In genomic region chr1:65066379-65066765, GRCh38 we compare ENCODE assay signal across 8 cellular contexts.
A peak's percentile ranks its signal among the peaks of the same experiment; 100 is the strongest.
DNase-seq lines count a peak whose midpoint lies in the region; ATAC-seq and TF ChIP-seq lines count a peak whose summit lies in the region.

No MANE protein-coding gene starts in this region.

- no peak for TF ChIP-seq CTCF in foreskin fibroblast (IDR thresholded peaks at IDR 0.05; ENCODE audit: low read depth, low read length)

- H3K36me3 ChIP-seq in rectal smooth muscle tissue (ENCODE audit: control insufficient read depth, insufficient read depth, low read length): no peaks in the 10 kb centered on the region

- peak overlapping the region; percentile 91 for H3K4me3 Mint-ChIP-seq in activated naive CD4-positive, alpha-beta T cell treated with anti-CD3 and anti-CD28 coated beads, Interleukin-2, amount 50 U/mL, for 24 hours

- no peaks in the 10 kb centered on the region for H3K27me3 ChIP-seq in rectal smooth muscle tissue (ENCODE audit: control insufficient read depth, insufficient read depth, low read length)

- peak overlapping the region; percentile 91 for H3K27ac Mint-ChIP-seq in activated naive CD4-positive, alpha-beta T cell treated with anti-CD3 and anti-CD28 coated beads, Interleukin-2, amount 50 U/mL, for 24 hours

- H3K4me3 ChIP-seq in foreskin fibroblast (ENCODE audit: low read depth in 1 of 2, low read length in 2 of 2) (peak overlapping the region; percentile 48 to 83), rectal smooth muscle tissue (ENCODE audit: low read length) (peak overlapping the region; percentile 87)

- peaks cover 73% of the 10 kb centered on the region for H3K4me1 Mint-ChIP-seq in activated naive CD4-positive, alpha-beta T cell treated with anti-CD3 and anti-CD28 coated beads, Interleukin-2, amount 50 U/mL, for 24 hours

- H3K9ac ChIP-seq in rectal smooth muscle tissue (ENCODE audit: low read length): peak overlapping the region; percentile 68

- H3K36me3 Mint-ChIP-seq in activated naive CD4-positive, alpha-beta T cell treated with anti-CD3 and anti-CD28 coated beads, Interleukin-2, amount 50 U/mL, for 24 hours: no peaks in the 10 kb centered on the region

- no peaks in the 10 kb centered on the region for H3K9me3 Mint-ChIP-seq in activated naive CD4-positive, alpha-beta T cell treated with anti-CD3 and anti-CD28 coated beads, Interleukin-2, amount 50 U/mL, for 24 hours

- H3K27me3 Mint-ChIP-seq in activated naive CD4-positive, alpha-beta T cell treated with anti-CD3 and anti-CD28 coated beads, Interleukin-2, amount 50 U/mL, for 24 hours: no peaks in the 10 kb centered on the region

- no peak for ATAC-seq in GM21367 (IDR thresholded peaks at IDR 0.05; ENCODE audit: unreplicated experiment)

- H3K4me1 ChIP-seq in rectal smooth muscle tissue (ENCODE audit: control insufficient read depth, insufficient read depth, low read length): no peaks in the 10 kb centered on the region

- H3K27ac ChIP-seq in rectal smooth muscle tissue (ENCODE audit: low read depth, low read length): peak overlapping the region; percentile 99

- DNase-seq in activated naive CD4-positive, alpha-beta T cell treated with anti-CD3 and anti-CD28 coated beads, Interleukin-2, amount 50 U/mL, for 16 hours: no peak
- DNase-seq in SW480 (ENCODE audit: low spot score) (peak; percentile 18), foreskin fibroblast (no peak), DMS114 treated with DMSO at 0.1 percent for 48 hours (lab: John Stamatoyannopoulos, UW; ENCODE audit: unreplicated experiment) (no peak), NCI-H1694 treated with DMSO at 0.1 percent for 48 hours (lab: John Stamatoyannopoulos, UW) (no peak)
